8 cellular contexts compared by ENCODE assay signal in genomic region chrX:47650164-47651042, GRCh38. TPM values are rescaled to one million over a fixed set of nuclear protein-coding genes. Genes with fewer than 3 reads are reported as not detected.
A peak's percentile ranks its signal among the peaks of the same experiment; 100 is the strongest.
DNase-seq lines count a peak whose midpoint lies in the region; ATAC-seq, FAIRE-seq and TF ChIP-seq lines count a peak whose summit lies in the region.

ELK1 (minus strand) TSS chrX:47650563; CDS start chrX:47641441, 9,122 bp downstream.

- TF ChIP-seq POLR2A in H1 (IDR thresholded peaks at IDR 0.05; ENCODE audit: control extremely low read depth in 1 of 2, low read depth in 2 of 2, low read length in 2 of 2): no peak

- H2AK5ac ChIP-seq in H1 (ENCODE audit: low read depth, low read length) (no peak within 1 kb of the TSS), mesenchymal stem cell (ENCODE audit: low read length, severe bottlenecking) (no peak within 1 kb of the TSS)

- peaks cover 44% of the 10 kb centered on the region for H3K36me3 Mint-ChIP-seq in activated CD8-positive, alpha-beta memory T cell treated with anti-CD3 and anti-CD28 coated beads, Interleukin-2, amount 10 ng/mL, durations not matched to agents 7 days and 5 days

- peak within 1 kb of the TSS; percentile 82 to 92 for H3K4me2 ChIP-seq in H1 (ENCODE audit: insufficient read depth in 1 of 2, low read depth in 2 of 2, low read length in 2 of 2)
- H3K4me2 ChIP-seq in mesenchymal stem cell (ENCODE audit: low read length, poor library complexity, severe bottlenecking): peak within 1 kb of the TSS; percentile 63

- TF ChIP-seq CTCF in H1 (IDR thresholded peaks at IDR 0.05; ENCODE audit: control extremely low read depth in 1 of 3, insufficient read depth in 1 of 3, low read depth in 1 of 3, low read length in 3 of 3): no peak

- POLR2A ChIA-PET in H1 (lab: Charles Lee; ENCODE audit: partially characterized antibody): interaction anchor here (0.6 to 1.0 kb wide), 2 partner anchors 19 to 20 kb away, joined by 3 read pairs; no protein-coding TSS in a partner anchor

- H3K9ac ChIP-seq in H1 (replicated peaks in 1 of 4; ENCODE audit: extremely low read depth in 1 of 4, low read depth in 3 of 4, low read length in 3 of 4): peak within 1 kb of the TSS; percentile 74 to 88 (median 80)
- peak within 1 kb of the TSS; percentile 89 for H3K9ac ChIP-seq in mesenchymal stem cell (ENCODE audit: low read length)

- H2BK12ac ChIP-seq in H1 (ENCODE audit: low read depth, low read length) (no peak within 1 kb of the TSS), mesenchymal stem cell (ENCODE audit: low read length in 2 of 2) (no peak within 1 kb of the TSS)

- H3K79me1 ChIP-seq in H1 (ENCODE audit: low read depth, low read length): no peaks in the 10 kb centered on the region; the same call in 1 of the 2 replicates
- peaks cover 1% of the 10 kb centered on the region for H3K79me1 ChIP-seq in mesenchymal stem cell (replicated peaks; ENCODE audit: low read length, poor library complexity, severe bottlenecking)

- H3K27me3 Mint-ChIP-seq in activated CD8-positive, alpha-beta memory T cell treated with anti-CD3 and anti-CD28 coated beads, Interleukin-2, amount 10 ng/mL, durations not matched to agents 7 days and 5 days: no peaks in the 10 kb centered on the region

- H3K4me1 Mint-ChIP-seq in activated CD8-positive, alpha-beta memory T cell treated with anti-CD3 and anti-CD28 coated beads, Interleukin-2, amount 10 ng/mL, durations not matched to agents 7 days and 5 days: peaks cover 42% of the 10 kb centered on the region

- H2AFZ ChIP-seq in H1 (ENCODE audit: low read length) (peak within 1 kb of the TSS; percentile 76; the same call in 1 of the 2 replicates), mesenchymal stem cell (ENCODE audit: low read depth, low read length) (peak within 1 kb of the TSS; percentile 27)

- H3K79me2 ChIP-seq in H1 (ENCODE audit: control insufficient read depth in 1 of 2, insufficient read depth in 2 of 2, low read length in 2 of 2): peaks cover 4 to 18% of the 10 kb centered on the region in 2 experiments; a peak in 3 of 4 replicates

- no peak within 1 kb of the TSS for H2BK120ac ChIP-seq in H1 (replicated peaks; ENCODE audit: low read depth, low read length)
- H2BK120ac ChIP-seq in mesenchymal stem cell (ENCODE audit: low read depth, low read length): peak within 1 kb of the TSS; percentile 19

- H3K4me3 ChIP-seq in H1 (ENCODE audit: extremely low read depth in 1 of 4, insufficient read depth in 2 of 4, low read depth in 3 of 4, low read length in 4 of 4) (peak within 1 kb of the TSS; percentile 66 to 92 (median 76)), mesenchymal stem cell (ENCODE audit: insufficient read depth in 1 of 2, low read depth in 1 of 2, low read length in 2 of 2) (peak within 1 kb of the TSS; percentile 80 to 82)

- H3K4me3 Mint-ChIP-seq in activated CD8-positive, alpha-beta memory T cell treated with anti-CD3 and anti-CD28 coated beads, Interleukin-2, amount 10 ng/mL, durations not matched to agents 7 days and 5 days: peak within 1 kb of the TSS; percentile 87

- H3K27ac Mint-ChIP-seq in activated CD8-positive, alpha-beta memory T cell treated with anti-CD3 and anti-CD28 coated beads, Interleukin-2, amount 10 ng/mL, durations not matched to agents 7 days and 5 days: peak within 1 kb of the TSS; percentile 94

- H2BK15ac ChIP-seq in H1 (ENCODE audit: low read length): no peak within 1 kb of the TSS
- H2BK15ac ChIP-seq in mesenchymal stem cell (ENCODE audit: low read depth, poor library complexity, severe bottlenecking): peak within 1 kb of the TSS; percentile 28

- H4K20me1 ChIP-seq in H1 (replicated peaks in 1 of 2; ENCODE audit: control insufficient read depth in 1 of 2, insufficient read depth in 2 of 2, low read length in 2 of 2): peaks cover 0 to 3% of the 10 kb centered on the region in 2 experiments

- CTCF ChIA-PET in activated CD8-positive, alpha-beta memory T cell treated with anti-CD3 and anti-CD28 coated beads, Interleukin-2, amount 10 ng/mL, durations not matched to agents 7 days and 5 days (lab: Charles Lee): no interaction called here
- CTCF ChIA-PET in H1 (lab: Charles Lee; ENCODE audit: partially characterized antibody): interaction anchor here (1.3 kb wide), 1 partner anchor 8 kb away, joined by 4 read pairs; no protein-coding TSS in a partner anchor

- DNase-seq in COLO668 (lab: John Stamatoyannopoulos, UW; ENCODE audit: unreplicated experiment): peak; percentile 94
- DNase-seq in HT1080 (ENCODE audit: low read depth): peak; percentile 98
- peak; percentile 89 for DNase-seq in NOMO-1 treated with DMSO at 0.1 percent for 48 hours (lab: John Stamatoyannopoulos, UW; ENCODE audit: unreplicated experiment)
- DNase-seq in activated CD8-positive, alpha-beta memory T cell treated with anti-CD3 and anti-CD28 coated beads, Interleukin-2, amount 10 ng/mL, durations not matched to agents 7 days and 5 days: peak; percentile 95
- peak; percentile 80 to 94 for DNase-seq in H1 (ENCODE audit: low read depth in 1 of 2, low spot score in 2 of 2)
- peak; percentile 99 for DNase-seq in mesenchymal stem cell
- DNase-seq in stimulated activated CD8-positive, alpha-beta memory T cell treated with anti-CD3 and anti-CD28 coated beads, Interleukin-12 subunit alpha, Interleukin-12 subunit beta, amount 100 ng/mL, for 4 hours (ENCODE audit: low read depth): peak; percentile 72

- no peak within 1 kb of the TSS for H3K4ac ChIP-seq in H1 (replicated peaks; ENCODE audit: insufficient read length, low read depth, low read length)
- H3K4ac ChIP-seq in mesenchymal stem cell (ENCODE audit: low read depth in 1 of 2, low read length in 2 of 2): peak within 1 kb of the TSS in 1 of 2 experiments; percentile 75

- H3K27me3 ChIP-seq in H1 (replicated peaks in 1 of 4; ENCODE audit: control insufficient read depth in 3 of 4, extremely low read depth in 1 of 4, insufficient read depth in 3 of 4, low read length in 3 of 4) (no peaks in the 10 kb centered on the region), mesenchymal stem cell (ENCODE audit: control insufficient read depth in 1 of 2, insufficient read depth in 1 of 2, low read length in 2 of 2) (peaks cover 0 to 3% of the 10 kb centered on the region in 2 experiments)

- peak; percentile 99 for FAIRE-seq in H1 (lab: Jason Lieb, UNC)

- TF ChIP-seq EP300 in H1 (IDR thresholded peaks at IDR 0.05; ENCODE audit: borderline replicate concordance in 1 of 2, low read depth in 2 of 2, low read length in 2 of 2): no peak

- H2BK20ac ChIP-seq in H1 (ENCODE audit: low read length): no peak within 1 kb of the TSS

- peak; percentile 88 for ATAC-seq in GM21360 (IDR thresholded peaks at IDR 0.05; ENCODE audit: unreplicated experiment)
- peak; percentile 95 for ATAC-seq in activated CD8-positive, alpha-beta memory T cell treated with anti-CD3 and anti-CD28 coated beads, Interleukin-2, amount 10 ng/mL, durations not matched to agents 7 days and 5 days

- no peak within 1 kb of the TSS; the same call in none of the 2 replicates for H3K18ac ChIP-seq in H1 (ENCODE audit: extremely low read depth, low read length)
- H3K18ac ChIP-seq in mesenchymal stem cell (ENCODE audit: low read depth in 1 of 2, low read length in 2 of 2): peak within 1 kb of the TSS; percentile 83 to 90

- no peaks in the 10 kb centered on the region for H3K9me3 Mint-ChIP-seq in activated CD8-positive, alpha-beta memory T cell treated with anti-CD3 and anti-CD28 coated beads, Interleukin-2, amount 10 ng/mL, durations not matched to agents 7 days and 5 days (ENCODE audit: low read depth)

- H3K23me2 ChIP-seq in H1 (ENCODE audit: low read depth, low read length): no peaks in the 10 kb centered on the region; the same call in 1 of the 2 replicates

- H3K14ac ChIP-seq in H1 (ENCODE audit: insufficient read length): no peak within 1 kb of the TSS
- peak within 1 kb of the TSS in 1 of 2 experiments; percentile 81 for H3K14ac ChIP-seq in mesenchymal stem cell (ENCODE audit: low read length in 2 of 2)

- no peak within 1 kb of the TSS for H3K56ac ChIP-seq in H1 (replicated peaks; ENCODE audit: insufficient read length, low read depth, low read length)

- no peak for TF ChIP-seq RAD21 in H1 (IDR thresholded peaks at IDR 0.05 in 1 of 2, conservative IDR thresholded peaks at IDR 0.05 in 1 of 2; ENCODE audit: low read depth in 2 of 2, low read length in 2 of 2)

- H3K23ac ChIP-seq in H1 (ENCODE audit: insufficient read length) (no peak within 1 kb of the TSS), mesenchymal stem cell (ENCODE audit: low read length in 2 of 2) (no peak within 1 kb of the TSS)

- H2BK5ac ChIP-seq in H1 (ENCODE audit: low read depth, low read length): peak within 1 kb of the TSS; percentile 78
- peak within 1 kb of the TSS; percentile 9 for H2BK5ac ChIP-seq in mesenchymal stem cell (ENCODE audit: low read depth, low read length, poor library complexity, severe bottlenecking)

- H4K91ac ChIP-seq in H1 (replicated peaks; ENCODE audit: insufficient read length, low read length): no peak within 1 kb of the TSS
- H4K91ac ChIP-seq in mesenchymal stem cell (ENCODE audit: low read length): peak within 1 kb of the TSS; percentile 80

- 0% methylated on average over 8 of the region's 65 CpGs; no CpG with 5 or more reads in 1 of the 2 experiments for WGBS in H1 (ENCODE audit: extremely low coverage in 1 of 2, insufficient coverage in 1 of 2, insufficient read length in 1 of 2, insufficient replicate concordance in 2 of 2, low coverage in 1 of 2, low lambda C conversion rate in 2 of 2, missing lambda C conversion rate in 1 of 2), 2 experiments
- under 1% methylated on average over 47 of the region's 65 CpGs for WGBS in mesenchymal stem cell

- peak within 1 kb of the TSS; percentile 31 for H4K5ac ChIP-seq in H1 (ENCODE audit: insufficient read length, low read depth, low read length)

- H3K9me3 ChIP-seq in H1 (ENCODE audit: insufficient read depth in 2 of 2, low read depth in 1 of 2, low read length in 1 of 2) (no peaks in the 10 kb centered on the region), mesenchymal stem cell (ENCODE audit: control insufficient read depth, low read length) (no peaks in the 10 kb centered on the region)

- peaks cover 0 to 6% (median 1%) of the 10 kb centered on the region in 4 experiments; a peak in 3 of 7 replicates for H3K4me1 ChIP-seq in H1 (replicated peaks in 1 of 4; ENCODE audit: control insufficient read depth in 3 of 4, insufficient read depth in 4 of 4, low read length in 3 of 4)
- H3K4me1 ChIP-seq in mesenchymal stem cell (ENCODE audit: control insufficient read depth, insufficient read depth, low read depth, low read length): peaks cover 11% of the 10 kb centered on the region

- H3K27ac ChIP-seq in H1 (ENCODE audit: low read depth, low read length) (peak within 1 kb of the TSS; percentile 73), mesenchymal stem cell (ENCODE audit: low read length, poor library complexity, severe bottlenecking) (peak within 1 kb of the TSS; percentile 72)

- H4K8ac ChIP-seq in H1 (ENCODE audit: extremely low read depth, insufficient read depth, low read length) (peak within 1 kb of the TSS; percentile 45), mesenchymal stem cell (ENCODE audit: low read length) (no peak within 1 kb of the TSS)

- peaks cover 0 to 5% (median 1%) of the 10 kb centered on the region in 4 experiments; a peak in 2 of 8 replicates for H3K36me3 ChIP-seq in H1 (ENCODE audit: control insufficient read depth in 2 of 4, insufficient read depth in 4 of 4, low read length in 3 of 4)
- H3K36me3 ChIP-seq in mesenchymal stem cell (ENCODE audit: control insufficient read depth in 1 of 2, insufficient read depth in 2 of 2, low read depth in 1 of 2, low read length in 2 of 2): peaks cover 2 to 32% of the 10 kb centered on the region in 2 experiments

RNA-seq across cellular contexts. Expression of gene ELK1, which starts in this region (rescaled TPM):
- 31.7 and 40.7 TPM in 2 replicates for total RNA-seq in HT1080 (2014; rRNA removed; shearing (Covaris generic))
- polyA plus RNA-seq in HT1080 (2015; cell fraction: cytosol; rRNA removed): 44.1 and 47.7 TPM in 2 replicates
- 16.0 and 16.7 TPM in 2 replicates for polyA plus RNA-seq in HT1080 (2015; cell fraction: nucleus; rRNA removed)
- 10 to 100 TPM; 51.4 to 57.4 TPM for total RNA-seq in activated CD8-positive, alpha-beta memory T cell treated with anti-CD3 and anti-CD28 coated beads, Interleukin-2, amount 10 ng/mL, durations not matched to agents 7 days and 5 days
- total RNA-seq in H1 (2021; fragmentation: NEBNext Ultra II Directional; extraction: Animal tissue kit (Norgen Biotek cat#: 25700)): 41.4 and 42.2 TPM in 2 replicates
- polyA plus RNA-seq in H1 (2011; rRNA removed): 31.9 and 39.4 TPM in 2 replicates
- polyA plus RNA-seq in H1 (2011; cell fraction: cytosol; rRNA removed): 20.7 TPM
- 25.8 TPM for polyA plus RNA-seq in H1 (2011; cell fraction: nucleus; rRNA removed)
- 23.2 to 28.7 TPM (median 26.7 TPM) in 4 replicates for polyA plus RNA-seq in H1 (2012, experiment 1 of 2)
- 39.4 TPM for polyA plus RNA-seq in H1 (2012, experiment 2 of 2)
- 22.3 TPM for polyA plus RNA-seq in H1 (2013, experiment 1 of 2)
- 22.8 TPM for polyA plus RNA-seq in H1 (2013, experiment 2 of 2)
- 15.9 and 23.7 TPM in 2 replicates for polyA minus RNA-seq in H1 (2011; rRNA and poly(A)+ RNA removed)
- 19.5 TPM for polyA minus RNA-seq in H1 (2011; cell fraction: cytosol; rRNA and poly(A)+ RNA removed)
- 19.0 TPM for polyA minus RNA-seq in H1 (2011; cell fraction: nucleus; rRNA and poly(A)+ RNA removed)
- 31.2 TPM for polyA plus RNA-seq in mesenchymal stem cell (2013, experiment 1 of 2)
- 32.3 TPM for polyA plus RNA-seq in mesenchymal stem cell (2013, experiment 2 of 2)

Comparison
In these comparisons a context has a peak if more than half of its experiments do, and no peak if none do; other contexts are left out.
1. Peak in every context shown above with its lines: DNase-seq, ATAC-seq, H3K4me3 ChIP-seq and H3K27ac ChIP-seq.